Comparison of ENCODE assay signal across 10 cellular contexts in the genomic region with DNA sequence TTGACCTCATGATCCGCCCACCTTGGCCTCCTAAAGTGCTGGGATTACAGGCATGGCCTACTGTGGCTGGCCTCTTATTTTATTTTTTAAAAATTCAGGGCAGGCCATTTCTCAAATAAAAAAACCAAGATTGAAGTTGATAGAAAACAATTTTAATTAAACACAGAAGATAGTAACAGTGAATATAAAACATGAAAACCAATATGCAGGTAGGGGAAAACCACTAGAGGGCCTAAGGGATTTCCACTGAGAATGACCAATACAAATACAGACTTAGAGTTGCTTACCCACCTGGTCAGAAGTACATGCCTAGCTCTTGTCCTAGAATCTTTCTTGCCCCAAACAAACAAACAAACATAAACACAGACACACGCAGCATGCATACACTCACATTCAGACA. TPM values are rescaled to one million over a fixed set of nuclear protein-coding genes. Genes with fewer than 3 reads are reported as not detected.
DNase-seq lines count a peak whose midpoint lies in the region; ATAC-seq, FAIRE-seq and TF ChIP-seq lines count a peak whose summit lies in the region.
"Had no signal": no experiment of that assay in that cellular context is flagged by ENCODE, and none has a peak within 500 bp of the region (broad histone marks: within the 10 kb centered on the region; RNA-seq: fewer than 3 reads in every experiment).

No MANE protein-coding gene starts in this region.

- peaks cover 12% of the 10 kb centered on the region for H3K27me3 ChIP-seq in astrocyte (ENCODE audit: insufficient read depth, low read length)
- no peaks in the 10 kb centered on the region for H3K27me3 ChIP-seq in liver (ENCODE audit: control insufficient read depth in 4 of 4, insufficient read depth in 4 of 4, low read length in 3 of 4)

- H3K9ac ChIP-seq in astrocyte (ENCODE audit: low read length) = no peak overlapping the region
- H3K9ac ChIP-seq in liver (ENCODE audit: low read depth in 1 of 2, low read length in 2 of 2) = no peak overlapping the region

- H3K9me3 ChIP-seq in astrocyte (ENCODE audit: insufficient read depth, low read depth, low read length) (no peaks in the 10 kb centered on the region), liver (ENCODE audit: control insufficient read depth in 4 of 4, low read length in 3 of 4) (no peaks in the 10 kb centered on the region)

- H2AFZ ChIP-seq in astrocyte (ENCODE audit: low read depth, low read length) = no peak overlapping the region

- no peak overlapping the region for H3K27ac Mint-ChIP-seq in HFFc6
- H3K27ac Mint-ChIP-seq in astrocyte (ENCODE audit: unreplicated experiment) = no peak overlapping the region
- H3K27ac Mint-ChIP-seq in effector memory CD8-positive, alpha-beta T cell = no peak overlapping the region

- ATAC-seq in effector memory CD8-positive, alpha-beta T cell (replicated peaks) = no peak
- ATAC-seq in GM19023 (IDR thresholded peaks at IDR 0.05; ENCODE audit: unreplicated experiment) = no peak

- peaks cover 27% of the 10 kb centered on the region for H4K20me1 ChIP-seq in astrocyte (ENCODE audit: insufficient read depth, low read length)

- WGBS in liver = 86% methylated on average over 2 of the region's 2 CpGs

- peaks cover 27% of the 10 kb centered on the region for H3K4me1 Mint-ChIP-seq in HFFc6 (ENCODE audit: low read depth)
- peaks cover 11% of the 10 kb centered on the region for H3K4me1 Mint-ChIP-seq in astrocyte (ENCODE audit: low read depth, unreplicated experiment)
- peaks cover 13 to 20% of the 10 kb centered on the region in 2 donors for H3K4me1 Mint-ChIP-seq in effector memory CD8-positive, alpha-beta T cell (ENCODE audit: low read depth in 2 of 2)

- H3K4me1 ChIP-seq in astrocyte (ENCODE audit: insufficient read depth, low read length) (peaks cover 11% of the 10 kb centered on the region), liver (ENCODE audit: control insufficient read depth in 4 of 4, insufficient read depth in 4 of 4, low read length in 3 of 4) (peaks cover 2 to 36% (median 20%) of the 10 kb centered on the region in 4 donors)

- peak; percentile 54 to 63 for TF ChIP-seq RAD21 in liver (IDR thresholded peaks at IDR 0.05)

- H3K4me2 ChIP-seq in astrocyte (ENCODE audit: low read length) = no peak overlapping the region

- H3K4me3 Mint-ChIP-seq in HFFc6 = no peak overlapping the region
- H3K4me3 Mint-ChIP-seq in astrocyte (ENCODE audit: unreplicated experiment) = no peak overlapping the region
- H3K4me3 Mint-ChIP-seq in effector memory CD8-positive, alpha-beta T cell = no peak overlapping the region

- DNase-seq in DMS114 treated with DMSO at 0.1 percent for 48 hours (lab: John Stamatoyannopoulos, UW; ENCODE audit: unreplicated experiment) = peak; percentile 11
- peak; percentile 33 for DNase-seq in HFFc6
- peak; percentile 8 for DNase-seq in astrocyte (ENCODE audit: low read depth)
- DNase-seq in ureter (ENCODE audit: low spot score) = no peak
- DNase-seq in effector memory CD8-positive, alpha-beta T cell = no peak
- no peak for DNase-seq in foreskin melanocyte
- DNase-seq: KG1 had no signal

- peaks cover under 1% of the 10 kb centered on the region for H3K36me3 ChIP-seq in astrocyte (ENCODE audit: insufficient read depth, low read length)
- H3K36me3 ChIP-seq in liver (ENCODE audit: control insufficient read depth in 4 of 4, insufficient read depth in 3 of 4, low read depth in 1 of 4, low read length in 3 of 4) = no peaks in the 10 kb centered on the region

- H3K27me3 Mint-ChIP-seq in HFFc6 (ENCODE audit: insufficient read depth) (peaks cover 22% of the 10 kb centered on the region), astrocyte (ENCODE audit: low read depth, unreplicated experiment) (peaks cover 6% of the 10 kb centered on the region)
- peaks cover 8 to 14% of the 10 kb centered on the region in 2 donors for H3K27me3 Mint-ChIP-seq in effector memory CD8-positive, alpha-beta T cell

- H3K79me2 ChIP-seq in astrocyte (ENCODE audit: insufficient read depth, low read length) = peaks cover 33% of the 10 kb centered on the region

- peak; percentile 77 for TF ChIP-seq CTCF in HFFc6 (IDR thresholded peaks at IDR 0.05)
- TF ChIP-seq CTCF in astrocyte (IDR thresholded peaks at IDR 0.05; ENCODE audit: insufficient read depth, low read depth, low read length) = peak; percentile 65
- peak; percentile 38 for TF ChIP-seq CTCF in liver (IDR thresholded peaks at IDR 0.05; ENCODE audit: low read depth, low read length, missing input control)

- H3K4me3 ChIP-seq in astrocyte (ENCODE audit: insufficient read depth, low read depth, low read length) (no peak overlapping the region), liver (ENCODE audit: low read depth in 1 of 3, low read length in 3 of 3) (no peak overlapping the region)

- H3K36me3 Mint-ChIP-seq in HFFc6 (ENCODE audit: low read depth) (0 out of 2 replicates have a peak, but pooled peaks cover 4% of the 10 kb centered on the region), astrocyte (ENCODE audit: low read depth, unreplicated experiment) (peaks cover 2% of the 10 kb centered on the region)
- H3K36me3 Mint-ChIP-seq in effector memory CD8-positive, alpha-beta T cell (ENCODE audit: insufficient read depth) = peaks cover 22% of the 10 kb centered on the region

- H3K27ac ChIP-seq in astrocyte (ENCODE audit: low read depth, low read length) = no peak overlapping the region
- no peak overlapping the region for H3K27ac ChIP-seq in liver (ENCODE audit: low read depth in 1 of 2, low read length in 2 of 2)

- no peaks in the 10 kb centered on the region for H3K9me3 Mint-ChIP-seq in HFFc6
- H3K9me3 Mint-ChIP-seq in astrocyte (ENCODE audit: unreplicated experiment) = no peaks in the 10 kb centered on the region
- H3K9me3 Mint-ChIP-seq in effector memory CD8-positive, alpha-beta T cell = no peaks in the 10 kb centered on the region

- no peak for FAIRE-seq in astrocyte (lab: Jason Lieb, UNC)

TF ChIP-seq in liver, 16 proteins besides CTCF, POLR2A, EP300 and RAD21 (continues in another document):
- TF ChIP-seq FOXA1 (IDR thresholded peaks at IDR 0.05) (no peak), GABPA (IDR thresholded peaks at IDR 0.05 in 1 of 2, conservative IDR thresholded peaks at IDR 0.05 in 1 of 2) (no peak), EGR1 (IDR thresholded peaks at IDR 0.05; ENCODE audit: low read depth in 2 of 2) (no peak), HNF4A (conservative IDR thresholded peaks at IDR 0.05) (no peak), TAF1 (conservative IDR thresholded peaks at IDR 0.05) (no peak), JUND (IDR thresholded peaks at IDR 0.05) (no peak), HNF4G (IDR thresholded peaks at IDR 0.05) (no peak), NR2F2 (IDR thresholded peaks at IDR 0.05) (no peak)
- TF ChIP-seq, protein P1, sequence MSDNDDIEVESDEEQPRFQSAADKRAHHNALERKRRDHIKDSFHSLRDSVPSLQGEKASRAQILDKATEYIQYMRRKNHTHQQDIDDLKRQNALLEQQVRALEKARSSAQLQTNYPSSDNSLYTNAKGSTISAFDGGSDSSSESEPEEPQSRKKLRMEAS (IDR thresholded peaks at IDR 0.05) = no peak
- TF ChIP-seq, protein P2, sequence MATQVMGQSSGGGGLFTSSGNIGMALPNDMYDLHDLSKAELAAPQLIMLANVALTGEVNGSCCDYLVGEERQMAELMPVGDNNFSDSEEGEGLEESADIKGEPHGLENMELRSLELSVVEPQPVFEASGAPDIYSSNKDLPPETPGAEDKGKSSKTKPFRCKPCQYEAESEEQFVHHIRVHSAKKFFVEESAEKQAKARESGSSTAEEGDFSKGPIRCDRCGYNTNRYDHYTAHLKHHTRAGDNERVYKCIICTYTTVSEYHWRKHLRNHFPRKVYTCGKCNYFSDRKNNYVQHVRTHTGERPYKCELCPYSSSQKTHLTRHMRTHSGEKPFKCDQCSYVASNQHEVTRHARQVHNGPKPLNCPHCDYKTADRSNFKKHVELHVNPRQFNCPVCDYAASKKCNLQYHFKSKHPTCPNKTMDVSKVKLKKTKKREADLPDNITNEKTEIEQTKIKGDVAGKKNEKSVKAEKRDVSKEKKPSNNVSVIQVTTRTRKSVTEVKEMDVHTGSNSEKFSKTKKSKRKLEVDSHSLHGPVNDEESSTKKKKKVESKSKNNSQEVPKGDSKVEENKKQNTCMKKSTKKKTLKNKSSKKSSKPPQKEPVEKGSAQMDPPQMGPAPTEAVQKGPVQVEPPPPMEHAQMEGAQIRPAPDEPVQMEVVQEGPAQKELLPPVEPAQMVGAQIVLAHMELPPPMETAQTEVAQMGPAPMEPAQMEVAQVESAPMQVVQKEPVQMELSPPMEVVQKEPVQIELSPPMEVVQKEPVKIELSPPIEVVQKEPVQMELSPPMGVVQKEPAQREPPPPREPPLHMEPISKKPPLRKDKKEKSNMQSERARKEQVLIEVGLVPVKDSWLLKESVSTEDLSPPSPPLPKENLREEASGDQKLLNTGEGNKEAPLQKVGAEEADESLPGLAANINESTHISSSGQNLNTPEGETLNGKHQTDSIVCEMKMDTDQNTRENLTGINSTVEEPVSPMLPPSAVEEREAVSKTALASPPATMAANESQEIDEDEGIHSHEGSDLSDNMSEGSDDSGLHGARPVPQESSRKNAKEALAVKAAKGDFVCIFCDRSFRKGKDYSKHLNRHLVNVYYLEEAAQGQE (IDR thresholded peaks at IDR 0.05) = no peak
- TF ChIP-seq, protein P3, sequence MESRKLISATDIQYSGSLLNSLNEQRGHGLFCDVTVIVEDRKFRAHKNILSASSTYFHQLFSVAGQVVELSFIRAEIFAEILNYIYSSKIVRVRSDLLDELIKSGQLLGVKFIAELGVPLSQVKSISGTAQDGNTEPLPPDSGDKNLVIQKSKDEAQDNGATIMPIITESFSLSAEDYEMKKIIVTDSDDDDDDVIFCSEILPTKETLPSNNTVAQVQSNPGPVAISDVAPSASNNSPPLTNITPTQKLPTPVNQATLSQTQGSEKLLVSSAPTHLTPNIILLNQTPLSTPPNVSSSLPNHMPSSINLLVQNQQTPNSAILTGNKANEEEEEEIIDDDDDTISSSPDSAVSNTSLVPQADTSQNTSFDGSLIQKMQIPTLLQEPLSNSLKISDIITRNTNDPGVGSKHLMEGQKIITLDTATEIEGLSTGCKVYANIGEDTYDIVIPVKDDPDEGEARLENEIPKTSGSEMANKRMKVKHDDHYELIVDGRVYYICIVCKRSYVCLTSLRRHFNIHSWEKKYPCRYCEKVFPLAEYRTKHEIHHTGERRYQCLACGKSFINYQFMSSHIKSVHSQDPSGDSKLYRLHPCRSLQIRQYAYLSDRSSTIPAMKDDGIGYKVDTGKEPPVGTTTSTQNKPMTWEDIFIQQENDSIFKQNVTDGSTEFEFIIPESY (IDR thresholded peaks at IDR 0.05) = no peak

RNA-seq across cellular contexts. Expression of a gene that starts 1.7 kb away (rescaled TPM):
- 10 to 100 TPM; 89.9 to 95.6 (median 92.4) TPM for total RNA-seq in HFFc6 (2021; fragmentation: NEBNext Ultra II Directional; extraction: Animal tissue kit (Norgen Biotek cat#: 25700))
- total RNA-seq in astrocyte = 78.1 and 93.1 TPM in 2 replicates
- 10 to 100 TPM; 41.6 to 76.7 TPM for total RNA-seq in liver
- polyA plus RNA-seq in liver = 10 to 100 TPM; 36.7 to 51.0 TPM
- total RNA-seq in ureter = 71.9 TPM

RNA-seq across cellular contexts. Expression of a gene that starts 50.5 kb away (rescaled TPM):
- total RNA-seq in HFFc6 (2021; fragmentation: NEBNext Ultra II Directional; extraction: Animal tissue kit (Norgen Biotek cat#: 25700)) = not detected
- total RNA-seq in astrocyte (not detected in 2 replicates), liver (not detected), ureter (not detected)
- not detected for polyA plus RNA-seq in liver
- total RNA-seq: pulmonary artery endothelial cell had no signal

RNA-seq across cellular contexts. Expression of a gene that starts 56.0 kb away (rescaled TPM):
- not detected for total RNA-seq in HFFc6 (2021; fragmentation: NEBNext Ultra II Directional; extraction: Animal tissue kit (Norgen Biotek cat#: 25700))
- total RNA-seq in astrocyte (not detected in 2 replicates), liver (not detected), ureter (not detected)
- polyA plus RNA-seq in liver = not detected
- total RNA-seq: pulmonary artery endothelial cell had no signal

Comparison
In these comparisons a context has a peak if more than half of its experiments do, and no peak if none do; other contexts are left out.
1. DNase-seq: peak in DMS114 treated with DMSO at 0.1 percent for 48 hours (single experiment), HFFc6 (single experiment) and astrocyte (single experiment); none in ureter (single experiment), effector memory CD8-positive, alpha-beta T cell (0 of 3) and foreskin melanocyte (single experiment).
2. Peak in every context shown above with its lines, with median percentiles within 50 percentile points of each other: CTCF ChIP-seq.